12 cellular contexts compared by ENCODE assay signal in genomic region chr20:37773260-37773825, GRCh38.
"Had no signal": no experiment of that assay in that cellular context is flagged by ENCODE, and none has a peak within 500 bp of the region (broad histone marks: within the 10 kb centered on the region; RNA-seq: fewer than 3 reads in every experiment).

No MANE protein-coding gene starts in this region.

- H2AFZ ChIP-seq: neural progenitor cell had no signal

- H3K4me2 ChIP-seq: neural progenitor cell had no signal

- H3K36me3 ChIP-seq: brain microvascular endothelial cell, neural progenitor cell had no signal

- H3K36me3 Mint-ChIP-seq: neural progenitor cell had no signal

- H3K9me3 ChIP-seq: esophagus squamous epithelium, left ventricle myocardium inferior, pancreas had no signal

- H3K4me3 Mint-ChIP-seq: neural progenitor cell; T-helper 2 cell treated with Interferon-gamma antibody and Interleukin-4, amounts not matched to agents 5 μg/mL and 100 μg/mL, for 36 hours had no signal

- H3K27ac Mint-ChIP-seq: activated naive CD4-positive, alpha-beta T cell treated with anti-CD3 and anti-CD28 coated beads, Interleukin-2, amount 50 U/mL, for 72 hours; neural progenitor cell; T-helper 2 cell treated with Interferon-gamma antibody and Interleukin-4, amounts not matched to agents 5 μg/mL and 100 μg/mL, for 36 hours had no signal

- H3K4me1 ChIP-seq: neural progenitor cell, pancreas had no signal

- H3K9me3 Mint-ChIP-seq: activated naive CD4-positive, alpha-beta T cell treated with anti-CD3 and anti-CD28 coated beads, Interleukin-2, amount 50 U/mL, for 72 hours; neural progenitor cell; T-helper 2 cell treated with Interferon-gamma antibody and Interleukin-4, amounts not matched to agents 5 μg/mL and 100 μg/mL, for 36 hours had no signal

- H3K4me3 ChIP-seq: dorsolateral prefrontal cortex, esophagus squamous epithelium, left ventricle myocardium inferior, neural progenitor cell, pancreas, skin epidermis had no signal

- H3K27me3 ChIP-seq: brain microvascular endothelial cell, dorsolateral prefrontal cortex, esophagus squamous epithelium, neural progenitor cell, pancreas had no signal

- H3K9ac ChIP-seq: neural progenitor cell had no signal

- DNase-seq: activated effector memory CD4-positive, alpha-beta T cell treated with Interleukin-2 at 50 U/mL for 16 hours; amygdala; brain microvascular endothelial cell; dorsolateral prefrontal cortex; esophagus squamous epithelium; left ventricle myocardium inferior; pancreas had no signal

- FAIRE-seq: islet of Langerhans, pancreas had no signal

- ATAC-seq: activated naive CD4-positive, alpha-beta T cell treated with anti-CD3 and anti-CD28 coated beads, Interleukin-2, amount 50 U/mL, for 72 hours; pancreas had no signal

- H3K4me1 Mint-ChIP-seq: neural progenitor cell had no signal

- H3K27ac ChIP-seq: brain microvascular endothelial cell, dorsolateral prefrontal cortex, esophagus squamous epithelium, left ventricle myocardium inferior, neural progenitor cell, pancreas, skin epidermis had no signal
